ENCODE assay signal across 11 cellular contexts in genomic region chr4:176270669-176271068, GRCh38. TPM values are rescaled to one million over a fixed set of nuclear protein-coding genes. Genes with fewer than 3 reads are reported as not detected.
DNase-seq lines count a peak whose midpoint lies in the region; TF ChIP-seq lines count a peak whose summit lies in the region.
"Had no signal": no experiment of that assay in that cellular context is flagged by ENCODE, and none has a peak within 500 bp of the region (broad histone marks: within the 10 kb centered on the region; RNA-seq: fewer than 3 reads in every experiment).

No MANE protein-coding gene starts in this region.

- no peak overlapping the region for H3K27ac ChIP-seq in caudate nucleus (ENCODE audit: low read depth, low read length)
- H3K27ac ChIP-seq: BLaER1 treated with 17β-estradiol and CSF1 and Interleukin-3, amounts not matched to agents 10 nM and 100 nM had no signal

- TF ChIP-seq CTCF in retinal pigment epithelial cell (conservative IDR thresholded peaks at IDR 0.05; ENCODE audit: low read depth, low read length), result no peak

- H3K4me3 ChIP-seq in retinal pigment epithelial cell (ENCODE audit: low read length), result no peak overlapping the region
- H3K4me3 ChIP-seq: BLaER1 treated with 17β-estradiol and CSF1 and Interleukin-3, amounts not matched to agents 10 nM and 100 nM had no signal

- DNase-seq in NCI-H2029 (lab: John Stamatoyannopoulos, UW), result peak; percentile 4
- no peak for DNase-seq in NCI-H2029 treated with DMSO at 0.1 percent for 48 hours (lab: John Stamatoyannopoulos, UW)
- peak; percentile 29 for DNase-seq in NCI-H2196 treated with DMSO at 0.1 percent for 48 hours (lab: John Stamatoyannopoulos, UW; ENCODE audit: unreplicated experiment)
- DNase-seq in epidermal melanocyte (ENCODE audit: insufficient read length, low spot score), result peak; percentile 48
- peak; percentile 91 for DNase-seq in retinal pigment epithelial cell (ENCODE audit: low read depth)
- DNase-seq in KG1 (lab: John Stamatoyannopoulos, UW), result no peak
- DNase-seq in mucosa of gallbladder (ENCODE audit: low spot score), result no peak
- no peak for DNase-seq in caudate nucleus (lab: John Stamatoyannopoulos, UW)

RNA-seq across cellular contexts. Expression of gene ASB5, which starts 1.6 kb away (rescaled TPM):
- total RNA-seq in mucosa of gallbladder, result 4.5 TPM
- total RNA-seq: activated T-helper 2 cell treated with anti-CD3 and anti-CD28 coated beads, Interferon-gamma antibody, Interleukin-2, Interleukin-4, amounts not matched to agents 10 μg/mL and 5 μg/mL and 100 μg/mL, durations not matched to agents 14 hours and 24 hours and 36 hours; liver had no signal

RNA-seq across cellular contexts. Expression of gene SPCS3, which starts 49.1 kb away (rescaled TPM):
- total RNA-seq in mucosa of gallbladder, result 151 TPM

Comparison
In these comparisons a context has a peak if more than half of its experiments do, and no peak if none do; other contexts are left out.
1. DNase-seq: peak in NCI-H2029 (single experiment), NCI-H2196 treated with DMSO at 0.1 percent for 48 hours (single experiment), epidermal melanocyte (single experiment) and retinal pigment epithelial cell (single experiment); none in NCI-H2029 treated with DMSO at 0.1 percent for 48 hours (single experiment), KG1 (single experiment), mucosa of gallbladder (single experiment) and caudate nucleus (0 of 61).